23 cellular contexts compared by ENCODE assay signal in the genomic region with DNA sequence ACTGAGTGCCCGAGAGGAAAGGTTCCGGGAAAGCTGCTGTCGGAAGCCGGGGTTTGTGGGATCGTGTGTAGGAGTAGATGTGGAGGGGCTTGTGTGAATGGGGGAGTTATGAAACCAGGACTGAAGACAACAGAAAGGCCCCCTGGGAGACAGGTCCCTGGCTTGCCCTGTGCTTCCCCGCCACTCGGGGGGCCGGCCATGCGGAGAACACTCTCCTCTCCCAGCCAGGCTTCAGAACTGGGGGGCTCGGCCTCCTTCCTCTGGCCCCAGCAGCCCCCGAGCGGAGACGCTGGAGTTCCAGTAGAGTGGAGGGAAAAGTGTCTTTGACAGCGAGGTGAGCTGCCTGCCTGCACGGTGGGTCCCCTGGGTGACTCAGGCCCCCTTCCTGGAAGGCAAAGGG.
"Had no signal": no experiment of that assay in that cellular context is flagged by ENCODE, and none has a peak within 500 bp of the region (broad histone marks: within the 10 kb centered on the region; RNA-seq: fewer than 3 reads in every experiment).

No MANE protein-coding gene starts in this region.

- H3K9ac ChIP-seq: KMS-11 had no signal

- H3K4me2 ChIP-seq: KMS-11 had no signal

- H3K27me3 ChIP-seq: SJSA1 had no signal

- H3K36me3 ChIP-seq: SJSA1 had no signal

- H3K27me3 Mint-ChIP-seq: IgD-negative memory B cell had no signal

- H3K27ac ChIP-seq: HL-60, KMS-11, SJSA1, SK-N-MC had no signal

- ATAC-seq: K562 had no signal

- FAIRE-seq: HTR-8/SVneo, K562, RCC 7860 had no signal

- DNase-seq: Kasumi-1, MM.1S, NCI-H1092 treated with DMSO at 0.1 percent for 48 hours, NCI-H1436, NCI-H1694, NCI-H187 treated with DMSO at 0.1 percent for 48 hours, NCI-H2029 treated with DMSO at 0.1 percent for 48 hours, NCI-H2227 treated with DMSO at 0.1 percent for 48 hours, NCI-H510A, NCI-H524 treated with DMSO at 0.1 percent for 48 hours, NCI-H69, NCI-H774, Right ventricle myocardium superior, RPMI8226, SIG-M5 had no signal

- H3K9me3 Mint-ChIP-seq: IgD-negative memory B cell had no signal

- H3K4me1 ChIP-seq: SJSA1 had no signal

- H3K4me3 ChIP-seq: K562, SJSA1, SK-N-MC had no signal
